8 cellular contexts compared by ENCODE assay signal in genomic region chr10:97290576-97291356, GRCh38. TPM values are rescaled to one million over a fixed set of nuclear protein-coding genes. Genes with fewer than 3 reads are reported as not detected.
DNase-seq lines count a peak whose midpoint lies in the region; TF ChIP-seq lines count a peak whose summit lies in the region.
"Not testable (repeated sequence)": the region's sequence is repeated elsewhere in the genome, so short reads cannot be mapped to it uniquely, and the experiment has no call there.

No MANE protein-coding gene starts in this region.

- H3K27me3 ChIP-seq in A673 (replicated peaks; ENCODE audit: insufficient read depth, low read depth, low read length, poor library complexity), result not testable (repeated sequence)

- H3K4me3 Mint-ChIP-seq in brain (peak overlapping the region; percentile 72 to 94 (median 77)), immature natural killer cell (peak overlapping the region; percentile 45 to 93 (median 61)), nephron progenitor cell (peak overlapping the region; percentile 95)

- not testable (repeated sequence) for H3K27me3 Mint-ChIP-seq in brain; immature natural killer cell (ENCODE audit: low read depth in 3 of 3); nephron progenitor cell (ENCODE audit: low read depth, poor library complexity)

- H3K9ac ChIP-seq in SK-N-MC (ENCODE audit: insufficient read length), result not testable (repeated sequence)

- peak overlapping the region; percentile 79 for H3K4me3 ChIP-seq in A673 (ENCODE audit: low read depth, low read length, poor library complexity, severe bottlenecking)
- H3K4me3 ChIP-seq in LNCaP clone FGC (ENCODE audit: low read depth, low read length), result peak overlapping the region; percentile 83
- H3K4me3 ChIP-seq in SK-N-MC, result 0 out of 2 replicates have a peak overlapping the region, but pooled peaks have one; percentile 90

- not testable (repeated sequence) for H3K9me3 ChIP-seq in A673 (ENCODE audit: low read depth, low read length, poor library complexity, severe bottlenecking); SK-N-MC (ENCODE audit: low read depth, low read length)

- H3K27ac ChIP-seq in A673 (ENCODE audit: low read depth, low read length, poor library complexity, severe bottlenecking); SK-N-MC: not testable (repeated sequence)

- H3K36me3 Mint-ChIP-seq in brain (peaks cover 17% of the 10 kb centered on the region), nephron progenitor cell (ENCODE audit: low read depth) (peaks cover 39% of the 10 kb centered on the region)
- H3K36me3 Mint-ChIP-seq in immature natural killer cell, result not testable (repeated sequence)

- not testable (repeated sequence) for H3K4me1 ChIP-seq in A673 (ENCODE audit: insufficient read depth, low read length, poor library complexity, severe bottlenecking)

- H3K4me1 Mint-ChIP-seq in brain, result peaks cover 24% of the 10 kb centered on the region
- peaks cover 15 to 27% of the 10 kb centered on the region in 2 donors for H3K4me1 Mint-ChIP-seq in immature natural killer cell
- peaks cover 35% of the 10 kb centered on the region for H3K4me1 Mint-ChIP-seq in nephron progenitor cell

- H3K9me3 Mint-ChIP-seq in brain, immature natural killer cell, nephron progenitor cell: not testable (repeated sequence)

- not testable (repeated sequence) for BruUV-seq in A673 (replicated peaks; lab: Mats Ljungman, UMichigan)

- H3K36me3 ChIP-seq in A673 (ENCODE audit: insufficient read depth, low read length, poor library complexity, severe bottlenecking), result peaks cover 14% of the 10 kb centered on the region
- not testable (repeated sequence) for H3K36me3 ChIP-seq in SK-N-MC (ENCODE audit: insufficient read depth, low read length)

- CTCF ChIA-PET in A673 (lab: Charles Lee), result interaction anchor here (0.6 kb wide), 1 partner anchor 15 kb away, joined by 4 read pairs; no protein-coding TSS in a partner anchor

- not testable (repeated sequence) for DNase-seq in A673 (ENCODE audit: low spot score); LNCaP clone FGC (ENCODE audit: low read depth); SK-N-MC (ENCODE audit: low read depth, low spot score); immature natural killer cell; nephron progenitor cell
- DNase-seq in ELF-1 (ENCODE audit: low read depth, low spot score), result peak; percentile 27
- peak; percentile 40 for DNase-seq in activated CD8-positive, alpha-beta memory T cell treated with anti-CD3 and anti-CD28 coated beads for 24 hours

- intact Hi-C loops in A673 (cut with micrococcal nuclease; ENCODE audit: unreplicated experiment), result not testable (repeated sequence)

- H3K27ac Mint-ChIP-seq in brain, result peak overlapping the region in 2 of 5 experiments; percentile 19 to 52
- H3K27ac Mint-ChIP-seq in immature natural killer cell, result peak overlapping the region in 1 of 6 donors; percentile 71
- H3K27ac Mint-ChIP-seq in nephron progenitor cell, result peak overlapping the region; percentile 22

- not testable (repeated sequence) for TF ChIP-seq CTCF in A673 (conservative IDR thresholded peaks at IDR 0.05; ENCODE audit: low read depth, low read length); LNCaP clone FGC (IDR thresholded peaks at IDR 0.05; ENCODE audit: control insufficient read depth, extremely low read depth, insufficient read depth); brain (conservative IDR thresholded peaks at IDR 0.05); nephron progenitor cell (IDR thresholded peaks at IDR 0.05)

- POLR2A ChIA-PET in A673 (lab: Charles Lee; ENCODE audit: low non-redundant PET), result not testable (repeated sequence)

RNA-seq across cellular contexts. Expression of gene ARHGAP19, which starts 1.7 kb away (rescaled TPM):
- total RNA-seq in A673 (2021), result 59.0 and 66.2 TPM in 2 replicates
- polyA plus RNA-seq in brain (ENCODE audit: insufficient read depth, low read depth, low replicate concordance), result 7.6 TPM
- polyA plus RNA-seq in immature natural killer cell, result 1 to 10 TPM; 4.9 to 8.2 (median 6.7) TPM

RNA-seq across cellular contexts. Expression of gene FRAT1, which starts 28.3 kb away (rescaled TPM):
- 0.45 and 1.1 TPM in 2 replicates for total RNA-seq in A673 (2021)
- polyA plus RNA-seq in brain (ENCODE audit: insufficient read depth, low read depth, low replicate concordance) (5.0 TPM), immature natural killer cell (10 to 100 TPM in 1 of 3 donors, 1 to 10 TPM in 2; 8.0 to 15.2 (median 8.1) TPM)

RNA-seq across cellular contexts. Expression of gene FRAT2, which starts 43.8 kb away (rescaled TPM):
- 4.7 and 6.1 TPM in 2 replicates for total RNA-seq in A673 (2021)
- polyA plus RNA-seq in brain (ENCODE audit: insufficient read depth, low read depth, low replicate concordance), result 12.3 TPM
- polyA plus RNA-seq in immature natural killer cell, result 10 to 100 TPM; 11.5 to 22.5 (median 15.9) TPM
